In the genomic region with DNA sequence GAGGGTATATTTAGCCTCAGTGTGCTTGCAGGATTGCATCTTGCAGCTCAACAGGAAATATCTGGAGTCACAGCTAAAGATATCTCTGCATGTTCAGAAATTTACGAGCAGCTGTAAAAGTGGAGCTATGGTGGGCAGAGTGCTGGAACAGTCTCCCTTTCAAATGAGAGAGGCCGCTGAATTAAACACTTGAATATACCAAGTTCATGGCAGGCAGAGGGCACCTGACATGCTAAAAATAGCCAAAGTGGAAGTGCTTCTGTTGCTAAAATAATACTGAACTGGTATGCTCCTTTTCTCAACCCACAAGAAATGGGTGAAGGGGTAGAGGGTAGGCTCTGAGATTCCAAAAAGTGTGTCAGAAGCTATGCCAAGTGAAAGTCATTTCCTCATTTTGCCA, we compare ENCODE assay signal across 12 cellular contexts.
DNase-seq lines count a peak whose midpoint lies in the region; TF ChIP-seq lines count a peak whose summit lies in the region.
"Had no signal": no experiment of that assay in that cellular context is flagged by ENCODE, and none has a peak within 500 bp of the region (broad histone marks: within the 10 kb centered on the region; RNA-seq: fewer than 3 reads in every experiment).

No MANE protein-coding gene starts in this region.

- no peak overlapping the region for H3K9ac ChIP-seq in mesenchymal stem cell (ENCODE audit: low read length)

- TF ChIP-seq CTCF in uterus (IDR thresholded peaks at IDR 0.05): no peak

- no peak for TF ChIP-seq POLR2A in uterus (IDR thresholded peaks at IDR 0.05)

- H3K27ac ChIP-seq in mesenchymal stem cell (ENCODE audit: low read length, poor library complexity, severe bottlenecking) (no peak overlapping the region), uterus (peak overlapping the region; percentile 47 to 85)

- no peak overlapping the region for H2AK5ac ChIP-seq in mesenchymal stem cell (ENCODE audit: low read length, severe bottlenecking)

- no peak overlapping the region for H3K18ac ChIP-seq in mesenchymal stem cell (ENCODE audit: low read depth in 1 of 2, low read length in 2 of 2)

- H2AFZ ChIP-seq in mesenchymal stem cell (ENCODE audit: low read depth, low read length): no peak overlapping the region

- H4K91ac ChIP-seq in mesenchymal stem cell (ENCODE audit: low read length): no peak overlapping the region

- peak; percentile 26 for DNase-seq in NCI-H510A treated with DMSO at 0.1 percent for 48 hours (lab: John Stamatoyannopoulos, UW)
- DNase-seq in NCI-H510A (lab: John Stamatoyannopoulos, UW): no peak
- peak; percentile 73 for DNase-seq in cerebellar cortex (ENCODE audit: low spot score)
- DNase-seq in mesenchymal stem cell: peak; percentile 53
- DNase-seq in uterus: no peak
- no peak for DNase-seq in activated T-cell treated with anti-CD3 and anti-CD28 coated beads, Interleukin-2, amount 50 U/mL, for 48 hours
- no peak for DNase-seq in AG20443 (ENCODE audit: low spot score)
- no peak for DNase-seq in MG63
- DNase-seq: activated CD8-positive, alpha-beta memory T cell treated with anti-CD3 and anti-CD28 coated beads, Interleukin-2, amount 50 U/mL, for 4 hours; NCI-H1436 treated with DMSO at 0.1 percent for 48 hours; stimulated activated CD8-positive, alpha-beta memory T cell treated with anti-CD3 and anti-CD28 coated beads, Interleukin-4, amount 100 ng/mL, for 48 hours; SW 1271 had no signal

- no peak overlapping the region for H3K4ac ChIP-seq in mesenchymal stem cell (ENCODE audit: low read depth in 1 of 2, low read length in 2 of 2)

- H3K4me3 ChIP-seq in mesenchymal stem cell (ENCODE audit: insufficient read depth in 1 of 2, low read depth in 1 of 2, low read length in 2 of 2): no peak overlapping the region
- H3K4me3 ChIP-seq in uterus: no peak overlapping the region
- no peak overlapping the region for H3K4me3 ChIP-seq in MG63

- H2BK5ac ChIP-seq in mesenchymal stem cell (ENCODE audit: low read depth, low read length, poor library complexity, severe bottlenecking): no peak overlapping the region

- H2BK120ac ChIP-seq in mesenchymal stem cell (ENCODE audit: low read depth, low read length): no peak overlapping the region

- H3K4me1 ChIP-seq in mesenchymal stem cell (ENCODE audit: control insufficient read depth, insufficient read depth, low read depth, low read length) (peaks cover 11% of the 10 kb centered on the region), uterus (peaks cover 0 to 4% of the 10 kb centered on the region in 2 donors)

- no peak overlapping the region for H2BK15ac ChIP-seq in mesenchymal stem cell (ENCODE audit: low read depth, poor library complexity, severe bottlenecking)

- no peak overlapping the region for H4K8ac ChIP-seq in mesenchymal stem cell (ENCODE audit: low read length)

- intact Hi-C loops in uterus (cut with DNase I; ENCODE audit: low total_unique reads): no loop called here

- no peak overlapping the region for H3K23ac ChIP-seq in mesenchymal stem cell (ENCODE audit: low read length in 2 of 2)

- H3K9me3 ChIP-seq in mesenchymal stem cell (ENCODE audit: control insufficient read depth, low read length) (no peaks in the 10 kb centered on the region), uterus (no peaks in the 10 kb centered on the region), MG63 (no peaks in the 10 kb centered on the region)

- H3K27me3 ChIP-seq in mesenchymal stem cell (ENCODE audit: control insufficient read depth in 1 of 2, insufficient read depth in 1 of 2, low read length in 2 of 2): no peaks in the 10 kb centered on the region
- H3K27me3 ChIP-seq in uterus: no peaks in the 10 kb centered on the region
- H3K27me3 ChIP-seq in MG63: no peaks in the 10 kb centered on the region

- H3K14ac ChIP-seq in mesenchymal stem cell (ENCODE audit: low read length in 2 of 2): no peak overlapping the region

- H2BK12ac ChIP-seq in mesenchymal stem cell (ENCODE audit: low read length in 2 of 2): no peak overlapping the region

- no peak overlapping the region for H3K4me2 ChIP-seq in mesenchymal stem cell (ENCODE audit: low read length, poor library complexity, severe bottlenecking)

- 12% methylated on average over 2 of the region's 2 CpGs for WGBS in mesenchymal stem cell

- peaks cover 7% of the 10 kb centered on the region for H3K79me1 ChIP-seq in mesenchymal stem cell (replicated peaks; ENCODE audit: low read length, poor library complexity, severe bottlenecking)

- no peaks in the 10 kb centered on the region for H3K36me3 ChIP-seq in mesenchymal stem cell (ENCODE audit: control insufficient read depth in 1 of 2, insufficient read depth in 2 of 2, low read depth in 1 of 2, low read length in 2 of 2)
- H3K36me3 ChIP-seq in uterus: no peaks in the 10 kb centered on the region
- H3K36me3 ChIP-seq in MG63: no peaks in the 10 kb centered on the region

Comparison
In these comparisons a context has a peak if more than half of its experiments do, and no peak if none do; other contexts are left out.
1. DNase-seq: peak in NCI-H510A treated with DMSO at 0.1 percent for 48 hours (single experiment), cerebellar cortex (single experiment) and mesenchymal stem cell (single experiment); none in NCI-H510A (single experiment), uterus (0 of 2), activated T-cell treated with anti-CD3 and anti-CD28 coated beads, Interleukin-2, amount 50 U/mL, for 48 hours (0 of 2), AG20443 (single experiment) and MG63 (single experiment).